1 cellular context compared by ENCODE assay signal in the genomic region with DNA sequence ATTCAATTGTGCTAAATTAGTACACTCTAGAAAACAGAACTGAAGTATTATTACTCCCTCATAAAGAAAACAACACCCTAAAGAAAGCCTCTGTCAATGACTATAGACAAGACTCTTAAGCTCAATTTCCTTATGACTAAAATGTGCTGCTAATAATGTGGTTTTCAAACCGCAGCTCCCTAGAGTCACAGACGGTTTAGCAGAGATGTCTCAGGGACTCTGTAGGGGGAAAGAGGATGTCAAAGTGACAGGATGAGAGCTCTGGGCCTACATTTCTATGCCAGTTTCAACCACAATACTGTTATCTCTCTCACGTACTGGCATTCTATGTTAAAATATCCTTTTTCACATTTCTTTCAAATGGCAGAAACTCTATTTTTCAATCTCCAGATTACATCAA.
TF ChIP-seq lines count a peak whose summit lies in the region.

No MANE protein-coding gene starts in this region.

TF ChIP-seq in GM12878, 131 proteins besides CTCF, POLR2A, EP300 and RAD21 (continued from another document and continues in another):
- TF ChIP-seq NKRF (conservative IDR thresholded peaks at IDR 0.05) (no peak), CUX1 (IDR thresholded peaks at IDR 0.05; ENCODE audit: insufficient replicate concordance, low read depth, low read length) (no peak), IRF5 (IDR thresholded peaks at IDR 0.05; ENCODE audit: borderline replicate concordance) (no peak), MTA3 (IDR thresholded peaks at IDR 0.05; ENCODE audit: borderline replicate concordance, low read length) (peak; percentile 79; the same call in 1 of the 2 replicates), ZBED1 (IDR thresholded peaks at IDR 0.05; ENCODE audit: borderline replicate concordance) (no peak), IKZF1 (conservative IDR thresholded peaks at IDR 0.05) (peak; percentile 80), HCFC1 (IDR thresholded peaks at IDR 0.05; ENCODE audit: low read length) (no peak), EGR1 (IDR thresholded peaks at IDR 0.05; ENCODE audit: borderline replicate concordance in 1 of 2, low read depth in 2 of 2, low read length in 2 of 2) (no peak), RAD51 (IDR thresholded peaks at IDR 0.05) (no peak), FOXK2 (IDR thresholded peaks at IDR 0.05) (no peak), RB1 (IDR thresholded peaks at IDR 0.05; ENCODE audit: borderline replicate concordance) (no peak; the same call in 1 of the 2 replicates), SP1 (IDR thresholded peaks at IDR 0.05; ENCODE audit: low read depth, low read length) (no peak), ZNF274 (IDR thresholded peaks at IDR 0.05; ENCODE audit: insufficient read depth, insufficient read length) (no peak), JUNB (IDR thresholded peaks at IDR 0.05) (peak; percentile 82), TBL1XR1 (IDR thresholded peaks at IDR 0.05; ENCODE audit: low read depth, low read length) (peak; percentile 50; the same call in 1 of the 2 replicates), NR2C1 (IDR thresholded peaks at IDR 0.05) (no peak), SREBF2 (IDR thresholded peaks at IDR 0.05; ENCODE audit: low read length) (no peak), MXI1 (IDR thresholded peaks at IDR 0.05; ENCODE audit: low read depth, low read length) (no peak), CBFB (IDR thresholded peaks at IDR 0.05; ENCODE audit: low read depth) (peak; percentile 96), PML (IDR thresholded peaks at IDR 0.05; ENCODE audit: low read length) (0 out of 2 replicates have a peak, but pooled peaks have one; percentile 29), BHLHE40 (IDR thresholded peaks at IDR 0.05; ENCODE audit: borderline replicate concordance in 1 of 2, low read depth in 2 of 2, low read length in 1 of 2) (peak; percentile 72 to 76; a peak in 3 of 4 replicates), CREM (IDR thresholded peaks at IDR 0.05; ENCODE audit: low read depth) (peak; percentile 57; the same call in 1 of the 2 replicates), CBX3 (IDR thresholded peaks at IDR 0.05; ENCODE audit: borderline replicate concordance, low read depth) (no peak), SMAD1 (IDR thresholded peaks at IDR 0.05; ENCODE audit: low read depth, partially characterized antibody) (no peak), HSF1 (IDR thresholded peaks at IDR 0.05; ENCODE audit: low read depth, low read length) (no peak), SUZ12 (IDR thresholded peaks at IDR 0.05; ENCODE audit: unreplicated experiment) (no peak), ELK1 (IDR thresholded peaks at IDR 0.05; ENCODE audit: low read depth, low read length) (no peak), ZBTB11 (CRISPR knock-in tag; IDR thresholded peaks at IDR 0.05) (no peak), HDAC6 (IDR thresholded peaks at IDR 0.05; ENCODE audit: unreplicated experiment) (no peak), E4F1 (IDR thresholded peaks at IDR 0.05; ENCODE audit: borderline replicate concordance, partially characterized antibody) (no peak), DPF2 (IDR thresholded peaks at IDR 0.05) (peak; percentile 94), ZNF217 (IDR thresholded peaks at IDR 0.05) (peak; percentile 99), ZSCAN29 (IDR thresholded peaks at IDR 0.05) (no peak), BRCA1 (IDR thresholded peaks at IDR 0.05; ENCODE audit: low read depth, low read length) (no peak)
- TF ChIP-seq, protein P1, sequence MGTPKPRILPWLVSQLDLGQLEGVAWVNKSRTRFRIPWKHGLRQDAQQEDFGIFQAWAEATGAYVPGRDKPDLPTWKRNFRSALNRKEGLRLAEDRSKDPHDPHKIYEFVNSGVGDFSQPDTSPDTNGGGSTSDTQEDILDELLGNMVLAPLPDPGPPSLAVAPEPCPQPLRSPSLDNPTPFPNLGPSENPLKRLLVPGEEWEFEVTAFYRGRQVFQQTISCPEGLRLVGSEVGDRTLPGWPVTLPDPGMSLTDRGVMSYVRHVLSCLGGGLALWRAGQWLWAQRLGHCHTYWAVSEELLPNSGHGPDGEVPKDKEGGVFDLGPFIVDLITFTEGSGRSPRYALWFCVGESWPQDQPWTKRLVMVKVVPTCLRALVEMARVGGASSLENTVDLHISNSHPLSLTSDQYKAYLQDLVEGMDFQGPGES (IDR thresholded peaks at IDR 0.05): no peak
- TF ChIP-seq, protein P2, sequence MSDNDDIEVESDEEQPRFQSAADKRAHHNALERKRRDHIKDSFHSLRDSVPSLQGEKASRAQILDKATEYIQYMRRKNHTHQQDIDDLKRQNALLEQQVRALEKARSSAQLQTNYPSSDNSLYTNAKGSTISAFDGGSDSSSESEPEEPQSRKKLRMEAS (IDR thresholded peaks at IDR 0.05; ENCODE audit: low read depth, low read length): no peak
